In the genomic region with DNA sequence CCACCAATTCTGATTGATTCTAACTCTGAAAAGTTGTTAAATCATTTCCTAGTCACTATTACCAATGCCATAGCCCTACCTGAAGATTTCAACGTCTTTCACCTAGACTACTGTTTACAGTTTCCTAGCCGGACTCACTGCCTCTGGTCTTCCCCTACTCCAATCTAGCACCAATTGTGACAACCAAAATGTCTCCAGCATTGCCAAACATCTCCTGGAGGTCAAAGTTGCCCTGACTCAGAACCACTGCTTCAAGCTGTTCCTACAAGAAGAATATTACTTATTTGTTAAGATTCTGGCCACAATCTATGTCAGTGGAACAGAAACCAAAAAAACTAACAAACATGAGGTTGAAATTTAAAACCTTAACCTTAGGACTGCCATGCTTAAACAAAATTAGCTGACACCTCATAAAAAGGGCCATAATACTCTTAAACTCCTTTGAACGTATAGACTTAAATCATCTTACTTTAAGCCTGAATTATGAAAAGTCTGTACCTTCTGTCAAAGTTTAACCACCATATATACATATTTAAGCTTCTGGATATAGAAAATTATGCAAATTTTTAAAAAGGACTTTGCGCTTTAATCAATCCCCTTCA, we compare ENCODE assay signal across 1 cellular context.
TF ChIP-seq lines count a peak whose summit lies in the region.

No MANE protein-coding gene starts in this region.

TF ChIP-seq in K562, 482 proteins besides CTCF, POLR2A, EP300 and RAD21 (continued from another document):
- TF ChIP-seq, protein P1, sequence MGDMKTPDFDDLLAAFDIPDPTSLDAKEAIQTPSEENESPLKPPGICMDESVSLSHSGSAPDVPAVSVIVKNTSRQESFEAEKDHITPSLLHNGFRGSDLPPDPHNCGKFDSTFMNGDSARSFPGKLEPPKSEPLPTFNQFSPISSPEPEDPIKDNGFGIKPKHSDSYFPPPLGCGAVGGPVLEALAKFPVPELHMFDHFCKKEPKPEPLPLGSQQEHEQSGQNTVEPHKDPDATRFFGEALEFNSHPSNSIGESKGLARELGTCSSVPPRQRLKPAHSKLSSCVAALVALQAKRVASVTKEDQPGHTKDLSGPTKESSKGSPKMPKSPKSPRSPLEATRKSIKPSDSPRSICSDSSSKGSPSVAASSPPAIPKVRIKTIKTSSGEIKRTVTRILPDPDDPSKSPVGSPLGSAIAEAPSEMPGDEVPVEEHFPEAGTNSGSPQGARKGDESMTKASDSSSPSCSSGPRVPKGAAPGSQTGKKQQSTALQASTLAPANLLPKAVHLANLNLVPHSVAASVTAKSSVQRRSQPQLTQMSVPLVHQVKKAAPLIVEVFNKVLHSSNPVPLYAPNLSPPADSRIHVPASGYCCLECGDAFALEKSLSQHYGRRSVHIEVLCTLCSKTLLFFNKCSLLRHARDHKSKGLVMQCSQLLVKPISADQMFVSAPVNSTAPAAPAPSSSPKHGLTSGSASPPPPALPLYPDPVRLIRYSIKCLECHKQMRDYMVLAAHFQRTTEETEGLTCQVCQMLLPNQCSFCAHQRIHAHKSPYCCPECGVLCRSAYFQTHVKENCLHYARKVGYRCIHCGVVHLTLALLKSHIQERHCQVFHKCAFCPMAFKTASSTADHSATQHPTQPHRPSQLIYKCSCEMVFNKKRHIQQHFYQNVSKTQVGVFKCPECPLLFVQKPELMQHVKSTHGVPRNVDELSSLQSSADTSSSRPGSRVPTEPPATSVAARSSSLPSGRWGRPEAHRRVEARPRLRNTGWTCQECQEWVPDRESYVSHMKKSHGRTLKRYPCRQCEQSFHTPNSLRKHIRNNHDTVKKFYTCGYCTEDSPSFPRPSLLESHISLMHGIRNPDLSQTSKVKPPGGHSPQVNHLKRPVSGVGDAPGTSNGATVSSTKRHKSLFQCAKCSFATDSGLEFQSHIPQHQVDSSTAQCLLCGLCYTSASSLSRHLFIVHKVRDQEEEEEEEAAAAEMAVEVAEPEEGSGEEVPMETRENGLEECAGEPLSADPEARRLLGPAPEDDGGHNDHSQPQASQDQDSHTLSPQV (IDR thresholded peaks at IDR 0.05): 0 out of 2 replicates have a peak, but pooled peaks have one; percentile 51
- no peak for TF ChIP-seq FOXJ2 (tag; IDR thresholded peaks at IDR 0.05)
- no peak for TF ChIP-seq ERF (CRISPR knock-in tag; IDR thresholded peaks at IDR 0.05)
- peak; percentile 94 for TF ChIP-seq ZNF316 (IDR thresholded peaks at IDR 0.05)
- peak; percentile 74 for TF ChIP-seq MAFF (IDR thresholded peaks at IDR 0.05; ENCODE audit: low read length)
- TF ChIP-seq MAFG (tag; conservative IDR thresholded peaks at IDR 0.05): peak; percentile 61; the same call in 1 of the 2 replicates
